Comparison of ENCODE assay signal across 1 cellular context in the genomic region with DNA sequence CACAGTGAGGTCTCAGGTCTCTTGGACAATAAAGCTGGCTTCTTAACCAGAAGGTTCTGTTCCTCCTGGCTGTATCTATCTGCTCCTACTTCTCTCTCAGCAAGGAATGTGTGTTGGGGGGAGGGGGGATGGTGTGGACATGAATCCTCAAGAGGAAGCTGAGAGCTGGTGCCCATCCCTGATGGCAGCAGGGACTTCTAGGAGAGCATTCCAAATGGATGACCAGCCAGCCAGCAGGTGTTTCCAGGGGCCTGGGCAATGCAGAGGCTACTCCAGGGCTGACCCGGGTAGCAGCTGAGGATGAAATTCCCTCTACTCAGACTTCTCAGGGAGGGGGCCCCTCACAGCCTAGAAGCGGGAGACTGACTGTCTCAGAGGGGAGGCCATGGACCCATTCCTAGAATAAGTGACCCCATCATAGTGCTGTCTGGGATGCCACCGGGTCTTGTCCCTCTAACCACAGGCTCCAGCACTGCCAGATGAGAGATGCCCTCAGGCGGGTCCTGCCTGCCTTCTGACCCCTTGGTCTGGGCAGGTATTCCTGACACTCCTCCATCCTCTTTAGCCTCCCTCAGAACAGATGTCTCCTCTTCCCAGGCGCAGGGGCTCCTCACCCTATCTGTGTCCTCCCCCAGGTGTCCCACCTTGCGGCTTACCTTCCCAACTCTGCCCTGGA.
TF ChIP-seq lines count a peak whose summit lies in the region.

No MANE protein-coding gene starts in this region.

TF ChIP-seq in GM23338, 12 proteins besides CTCF, POLR2A, EP300 and RAD21 (continued from another document):
- TF ChIP-seq, protein P1, sequence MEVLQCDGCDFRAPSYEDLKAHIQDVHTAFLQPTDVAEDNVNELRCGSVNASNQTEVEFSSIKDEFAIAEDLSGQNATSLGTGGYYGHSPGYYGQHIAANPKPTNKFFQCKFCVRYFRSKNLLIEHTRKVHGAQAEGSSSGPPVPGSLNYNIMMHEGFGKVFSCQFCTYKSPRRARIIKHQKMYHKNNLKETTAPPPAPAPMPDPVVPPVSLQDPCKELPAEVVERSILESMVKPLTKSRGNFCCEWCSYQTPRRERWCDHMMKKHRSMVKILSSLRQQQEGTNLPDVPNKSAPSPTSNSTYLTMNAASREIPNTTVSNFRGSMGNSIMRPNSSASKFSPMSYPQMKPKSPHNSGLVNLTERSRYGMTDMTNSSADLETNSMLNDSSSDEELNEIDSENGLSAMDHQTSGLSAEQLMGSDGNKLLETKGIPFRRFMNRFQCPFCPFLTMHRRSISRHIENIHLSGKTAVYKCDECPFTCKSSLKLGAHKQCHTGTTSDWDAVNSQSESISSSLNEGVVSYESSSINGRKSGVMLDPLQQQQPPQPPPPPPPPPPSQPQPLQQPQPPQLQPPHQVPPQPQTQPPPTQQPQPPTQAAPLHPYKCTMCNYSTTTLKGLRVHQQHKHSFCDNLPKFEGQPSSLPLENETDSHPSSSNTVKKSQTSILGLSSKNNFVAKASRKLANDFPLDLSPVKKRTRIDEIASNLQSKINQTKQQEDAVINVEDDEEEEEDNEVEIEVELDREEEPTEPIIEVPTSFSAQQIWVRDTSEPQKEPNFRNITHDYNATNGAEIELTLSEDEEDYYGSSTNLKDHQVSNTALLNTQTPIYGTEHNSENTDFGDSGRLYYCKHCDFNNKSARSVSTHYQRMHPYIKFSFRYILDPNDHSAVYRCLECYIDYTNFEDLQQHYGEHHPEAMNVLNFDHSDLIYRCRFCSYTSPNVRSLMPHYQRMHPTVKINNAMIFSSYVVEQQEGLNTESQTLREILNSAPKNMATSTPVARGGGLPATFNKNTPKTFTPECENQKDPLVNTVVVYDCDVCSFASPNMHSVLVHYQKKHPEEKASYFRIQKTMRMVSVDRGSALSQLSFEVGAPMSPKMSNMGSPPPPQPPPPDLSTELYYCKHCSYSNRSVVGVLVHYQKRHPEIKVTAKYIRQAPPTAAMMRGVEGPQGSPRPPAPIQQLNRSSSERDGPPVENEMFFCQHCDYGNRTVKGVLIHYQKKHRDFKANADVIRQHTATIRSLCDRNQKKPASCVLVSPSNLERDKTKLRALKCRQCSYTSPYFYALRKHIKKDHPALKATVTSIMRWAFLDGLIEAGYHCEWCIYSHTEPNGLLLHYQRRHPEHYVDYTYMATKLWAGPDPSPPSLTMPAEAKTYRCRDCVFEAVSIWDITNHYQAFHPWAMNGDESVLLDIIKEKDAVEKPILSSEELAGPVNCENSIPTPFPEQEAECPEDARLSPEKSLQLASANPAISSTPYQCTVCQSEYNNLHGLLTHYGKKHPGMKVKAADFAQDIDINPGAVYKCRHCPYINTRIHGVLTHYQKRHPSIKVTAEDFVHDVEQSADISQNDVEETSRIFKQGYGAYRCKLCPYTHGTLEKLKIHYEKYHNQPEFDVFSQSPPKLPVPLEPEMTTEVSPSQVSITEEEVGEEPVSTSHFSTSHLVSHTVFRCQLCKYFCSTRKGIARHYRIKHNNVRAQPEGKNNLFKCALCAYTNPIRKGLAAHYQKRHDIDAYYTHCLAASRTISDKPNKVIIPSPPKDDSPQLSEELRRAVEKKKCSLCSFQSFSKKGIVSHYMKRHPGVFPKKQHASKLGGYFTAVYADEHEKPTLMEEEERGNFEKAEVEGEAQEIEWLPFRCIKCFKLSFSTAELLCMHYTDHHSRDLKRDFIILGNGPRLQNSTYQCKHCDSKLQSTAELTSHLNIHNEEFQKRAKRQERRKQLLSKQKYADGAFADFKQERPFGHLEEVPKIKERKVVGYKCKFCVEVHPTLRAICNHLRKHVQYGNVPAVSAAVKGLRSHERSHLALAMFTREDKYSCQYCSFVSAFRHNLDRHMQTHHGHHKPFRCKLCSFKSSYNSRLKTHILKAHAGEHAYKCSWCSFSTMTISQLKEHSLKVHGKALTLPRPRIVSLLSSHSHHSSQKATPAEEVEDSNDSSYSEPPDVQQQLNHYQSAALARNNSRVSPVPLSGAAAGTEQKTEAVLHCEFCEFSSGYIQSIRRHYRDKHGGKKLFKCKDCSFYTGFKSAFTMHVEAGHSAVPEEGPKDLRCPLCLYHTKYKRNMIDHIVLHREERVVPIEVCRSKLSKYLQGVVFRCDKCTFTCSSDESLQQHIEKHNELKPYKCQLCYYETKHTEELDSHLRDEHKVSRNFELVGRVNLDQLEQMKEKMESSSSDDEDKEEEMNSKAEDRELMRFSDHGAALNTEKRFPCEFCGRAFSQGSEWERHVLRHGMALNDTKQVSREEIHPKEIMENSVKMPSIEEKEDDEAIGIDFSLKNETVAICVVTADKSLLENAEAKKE (CRISPR knock-in tag; IDR thresholded peaks at IDR 0.05): 0 out of 2 replicates have a peak, but pooled peaks have one; percentile 12
- no peak for TF ChIP-seq STAT1 (IDR thresholded peaks at IDR 0.05; ENCODE audit: unreplicated experiment)
TF ChIP-seq in GM23338: peak in this region for 1.
